In genomic region chr1:45930258-45931150, GRCh38 we compare ENCODE assay signal across 1 cellular context.
A peak's percentile ranks its signal among the peaks of the same experiment; 100 is the strongest.
TF ChIP-seq lines count a peak whose summit lies in the region.

No MANE protein-coding gene starts in this region.

TF ChIP-seq in GM12878, 131 proteins besides CTCF, POLR2A, EP300 and RAD21:
- no peak for TF ChIP-seq RFX5 (IDR thresholded peaks at IDR 0.05; ENCODE audit: low read depth, low read length)
- TF ChIP-seq IRF4 (IDR thresholded peaks at IDR 0.05; ENCODE audit: low read depth, low read length) = no peak
- TF ChIP-seq ZNF24 (IDR thresholded peaks at IDR 0.05) = peak; percentile 58
